Comparison of ENCODE assay signal across 1 cellular context in genomic region chr16:30395155-30395991, GRCh38.
TF ChIP-seq lines count a peak whose summit lies in the region.

Gene ZNF48 (plus strand): TSS chr16:30395420. CDS start chr16:30395795, 375 bp downstream.

TF ChIP-seq in HepG2, 621 proteins besides CTCF, POLR2A, EP300 and RAD21 (continued from another document):
- no peak; the same call in 1 of the 2 replicates for TF ChIP-seq NFIC (IDR thresholded peaks at IDR 0.05; ENCODE audit: low read length)
- no peak for TF ChIP-seq ZNF572 (CRISPR knock-in tag; IDR thresholded peaks at IDR 0.05)
- TF ChIP-seq RAD51 (IDR thresholded peaks at IDR 0.05; ENCODE audit: borderline replicate concordance), result no peak
- TF ChIP-seq FLYWCH1 (CRISPR knock-in tag; IDR thresholded peaks at IDR 0.05), result no peak
- TF ChIP-seq ZNF781 (CRISPR knock-in tag; IDR thresholded peaks at IDR 0.05; ENCODE audit: borderline replicate concordance, not compliant biosample characterization), result no peak
- TF ChIP-seq, protein P1, sequence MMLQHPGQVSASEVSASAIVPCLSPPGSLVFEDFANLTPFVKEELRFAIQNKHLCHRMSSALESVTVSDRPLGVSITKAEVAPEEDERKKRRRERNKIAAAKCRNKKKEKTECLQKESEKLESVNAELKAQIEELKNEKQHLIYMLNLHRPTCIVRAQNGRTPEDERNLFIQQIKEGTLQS (CRISPR knock-in tag; IDR thresholded peaks at IDR 0.05), result no peak; the same call in 1 of the 2 replicates
- TF ChIP-seq TMF1 (CRISPR knock-in tag; IDR thresholded peaks at IDR 0.05; ENCODE audit: low read depth), result no peak
- 0 out of 2 replicates have a peak, but pooled peaks have one; percentile 38 for TF ChIP-seq TBX2 (CRISPR knock-in tag; IDR thresholded peaks at IDR 0.05; ENCODE audit: borderline replicate concordance)
- TF ChIP-seq NFRKB (IDR thresholded peaks at IDR 0.05), result no peak
- TF ChIP-seq MBNL3 (CRISPR knock-in tag; conservative IDR thresholded peaks at IDR 0.05), result no peak
- TF ChIP-seq THAP7 (CRISPR knock-in tag; IDR thresholded peaks at IDR 0.05), result peak; percentile 77
- no peak for TF ChIP-seq CERS6 (CRISPR knock-in tag; IDR thresholded peaks at IDR 0.05)
- peak; percentile 46 for TF ChIP-seq HDAC2 (CRISPR knock-in tag; IDR thresholded peaks at IDR 0.05)
- no peak for TF ChIP-seq ZNF512B (CRISPR knock-in tag; IDR thresholded peaks at IDR 0.05; ENCODE audit: borderline replicate concordance)
- TF ChIP-seq HNRNPK (IDR thresholded peaks at IDR 0.05; ENCODE audit: low read depth, low read length, poor library complexity, severe bottlenecking), result peak; percentile 68
- no peak for TF ChIP-seq MTF1 (CRISPR knock-in tag; IDR thresholded peaks at IDR 0.05)
- no peak for TF ChIP-seq PBX3 (CRISPR knock-in tag; IDR thresholded peaks at IDR 0.05; ENCODE audit: borderline replicate concordance)
- no peak for TF ChIP-seq TOE1 (CRISPR knock-in tag; IDR thresholded peaks at IDR 0.05)
- no peak; the same call in 1 of the 2 replicates for TF ChIP-seq POGZ (CRISPR knock-in tag; IDR thresholded peaks at IDR 0.05)
- TF ChIP-seq SP140L (CRISPR knock-in tag; IDR thresholded peaks at IDR 0.05; ENCODE audit: borderline replicate concordance), result no peak
- no peak for TF ChIP-seq PRDM10 (CRISPR knock-in tag; IDR thresholded peaks at IDR 0.05; ENCODE audit: low read depth)
- peak; percentile 83 for TF ChIP-seq ZNF777 (CRISPR knock-in tag; IDR thresholded peaks at IDR 0.05)
- TF ChIP-seq ZNF816 (CRISPR knock-in tag; IDR thresholded peaks at IDR 0.05; ENCODE audit: borderline replicate concordance), result peak; percentile 58; the same call in 1 of the 2 replicates
- no peak for TF ChIP-seq ZNF510 (CRISPR knock-in tag; IDR thresholded peaks at IDR 0.05; ENCODE audit: low read depth)
- peak; percentile 39; the same call in 1 of the 2 replicates for TF ChIP-seq ZNF468 (CRISPR knock-in tag; IDR thresholded peaks at IDR 0.05)
- no peak; the same call in 1 of the 2 replicates for TF ChIP-seq ZNF180 (CRISPR knock-in tag; IDR thresholded peaks at IDR 0.05; ENCODE audit: borderline replicate concordance, low read depth)
- TF ChIP-seq ZNF24 (IDR thresholded peaks at IDR 0.05), result peak; percentile 16; the same call in 1 of the 2 replicates
- no peak for TF ChIP-seq ZNF432 (CRISPR knock-in tag; IDR thresholded peaks at IDR 0.05; ENCODE audit: borderline replicate concordance)
- no peak for TF ChIP-seq ZNF501 (CRISPR knock-in tag; IDR thresholded peaks at IDR 0.05)
- no peak for TF ChIP-seq KDM1A (CRISPR knock-in tag; IDR thresholded peaks at IDR 0.05)
- TF ChIP-seq NCOA1 (CRISPR knock-in tag; IDR thresholded peaks at IDR 0.05), result peak; percentile 65; the same call in 1 of the 2 replicates
- TF ChIP-seq PAF1 (CRISPR knock-in tag; IDR thresholded peaks at IDR 0.05), result no peak
- TF ChIP-seq NCOA5 (CRISPR knock-in tag; IDR thresholded peaks at IDR 0.05), result no peak
- TF ChIP-seq, protein P2, sequence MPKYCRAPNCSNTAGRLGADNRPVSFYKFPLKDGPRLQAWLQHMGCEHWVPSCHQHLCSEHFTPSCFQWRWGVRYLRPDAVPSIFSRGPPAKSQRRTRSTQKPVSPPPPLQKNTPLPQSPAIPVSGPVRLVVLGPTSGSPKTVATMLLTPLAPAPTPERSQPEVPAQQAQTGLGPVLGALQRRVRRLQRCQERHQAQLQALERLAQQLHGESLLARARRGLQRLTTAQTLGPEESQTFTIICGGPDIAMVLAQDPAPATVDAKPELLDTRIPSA (CRISPR knock-in tag; IDR thresholded peaks at IDR 0.05; ENCODE audit: borderline replicate concordance), result peak; percentile 68; the same call in 1 of the 2 replicates
- no peak for TF ChIP-seq NKX3-1 (CRISPR knock-in tag; IDR thresholded peaks at IDR 0.05)
- TF ChIP-seq ZNF678 (CRISPR knock-in tag; IDR thresholded peaks at IDR 0.05), result no peak
- TF ChIP-seq GTF3A (CRISPR knock-in tag; conservative IDR thresholded peaks at IDR 0.05), result no peak
- TF ChIP-seq REXO4 (CRISPR knock-in tag; IDR thresholded peaks at IDR 0.05; ENCODE audit: borderline replicate concordance), result no peak; the same call in 1 of the 2 replicates
- peak; percentile 56 for TF ChIP-seq ZNF740 (CRISPR knock-in tag; IDR thresholded peaks at IDR 0.05)
- peak; percentile 18; the same call in 1 of the 2 replicates for TF ChIP-seq GATAD2A (CRISPR knock-in tag; IDR thresholded peaks at IDR 0.05)
- peak; percentile 90 for TF ChIP-seq GATAD1 (CRISPR knock-in tag; IDR thresholded peaks at IDR 0.05)
- no peak for TF ChIP-seq HNRNPH1 (optimal IDR thresholded peaks at IDR 0.05; ENCODE audit: low read depth, low read length)
- peak; percentile 46; the same call in 1 of the 2 replicates for TF ChIP-seq ZNF253 (CRISPR knock-in tag; IDR thresholded peaks at IDR 0.05; ENCODE audit: borderline replicate concordance)
- no peak for TF ChIP-seq WIZ (CRISPR knock-in tag; IDR thresholded peaks at IDR 0.05)
- 0 out of 2 replicates have a peak, but pooled peaks have one; percentile 35 for TF ChIP-seq CCDC6 (CRISPR knock-in tag; IDR thresholded peaks at IDR 0.05)
- TF ChIP-seq, protein P3, sequence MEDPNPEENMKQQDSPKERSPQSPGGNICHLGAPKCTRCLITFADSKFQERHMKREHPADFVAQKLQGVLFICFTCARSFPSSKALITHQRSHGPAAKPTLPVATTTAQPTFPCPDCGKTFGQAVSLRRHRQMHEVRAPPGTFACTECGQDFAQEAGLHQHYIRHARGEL (CRISPR knock-in tag; IDR thresholded peaks at IDR 0.05), result 0 out of 2 replicates have a peak, but pooled peaks have one; percentile 1
- TF ChIP-seq, protein P4, sequence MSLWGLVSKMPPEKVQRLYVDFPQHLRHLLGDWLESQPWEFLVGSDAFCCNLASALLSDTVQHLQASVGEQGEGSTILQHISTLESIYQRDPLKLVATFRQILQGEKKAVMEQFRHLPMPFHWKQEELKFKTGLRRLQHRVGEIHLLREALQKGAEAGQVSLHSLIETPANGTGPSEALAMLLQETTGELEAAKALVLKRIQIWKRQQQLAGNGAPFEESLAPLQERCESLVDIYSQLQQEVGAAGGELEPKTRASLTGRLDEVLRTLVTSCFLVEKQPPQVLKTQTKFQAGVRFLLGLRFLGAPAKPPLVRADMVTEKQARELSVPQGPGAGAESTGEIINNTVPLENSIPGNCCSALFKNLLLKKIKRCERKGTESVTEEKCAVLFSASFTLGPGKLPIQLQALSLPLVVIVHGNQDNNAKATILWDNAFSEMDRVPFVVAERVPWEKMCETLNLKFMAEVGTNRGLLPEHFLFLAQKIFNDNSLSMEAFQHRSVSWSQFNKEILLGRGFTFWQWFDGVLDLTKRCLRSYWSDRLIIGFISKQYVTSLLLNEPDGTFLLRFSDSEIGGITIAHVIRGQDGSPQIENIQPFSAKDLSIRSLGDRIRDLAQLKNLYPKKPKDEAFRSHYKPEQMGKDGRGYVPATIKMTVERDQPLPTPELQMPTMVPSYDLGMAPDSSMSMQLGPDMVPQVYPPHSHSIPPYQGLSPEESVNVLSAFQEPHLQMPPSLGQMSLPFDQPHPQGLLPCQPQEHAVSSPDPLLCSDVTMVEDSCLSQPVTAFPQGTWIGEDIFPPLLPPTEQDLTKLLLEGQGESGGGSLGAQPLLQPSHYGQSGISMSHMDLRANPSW (CRISPR knock-in tag; IDR thresholded peaks at IDR 0.05; ENCODE audit: borderline replicate concordance), result no peak
- TF ChIP-seq YEATS4 (CRISPR knock-in tag; IDR thresholded peaks at IDR 0.05; ENCODE audit: borderline replicate concordance), result peak; percentile 80
- TF ChIP-seq DNMT1 (CRISPR knock-in tag; IDR thresholded peaks at IDR 0.05), result no peak; the same call in 1 of the 2 replicates
- TF ChIP-seq FOXC1 (CRISPR knock-in tag; IDR thresholded peaks at IDR 0.05; ENCODE audit: borderline replicate concordance), result peak; percentile 71; the same call in 1 of the 2 replicates
- TF ChIP-seq FOSL2 (CRISPR knock-in tag; IDR thresholded peaks at IDR 0.05), result peak; percentile 60
- TF ChIP-seq ZNF616 (CRISPR knock-in tag; IDR thresholded peaks at IDR 0.05; ENCODE audit: low read depth), result no peak
- TF ChIP-seq MIER3 (CRISPR knock-in tag; IDR thresholded peaks at IDR 0.05; ENCODE audit: borderline replicate concordance), result peak; percentile 30; the same call in 1 of the 2 replicates
TF ChIP-seq in HepG2: peak in this region for 292.
